In genomic region chr7:10973942-10974716, GRCh38 we compare ENCODE assay signal across 8 cellular contexts. TPM values are rescaled to one million over a fixed set of nuclear protein-coding genes. Genes with fewer than 3 reads are reported as not detected.
DNase-seq lines count a peak whose midpoint lies in the region; ATAC-seq and TF ChIP-seq lines count a peak whose summit lies in the region.

No MANE protein-coding gene starts in this region.

- TF ChIP-seq EP300 in suprapubic skin (IDR thresholded peaks at IDR 0.05): no peak

- CTCF ChIA-PET in HEK293 (lab: Yijun Ruan, JAX): no interaction called here

- H3K27me3 ChIP-seq in suprapubic skin: no peaks in the 10 kb centered on the region

- intact Hi-C loops in mucosa of descending colon (cut with DNase I, micrococcal nuclease): loop anchor here in 1 of 2 donors (5.0 kb wide), 1 partner anchor 37 kb away; no protein-coding TSS in a partner anchor

- H3K4me1 ChIP-seq in HEK293 (ENCODE audit: control insufficient read depth, insufficient read depth, low read length): no peaks in the 10 kb centered on the region
- H3K4me1 ChIP-seq in mucosa of descending colon (ENCODE audit: low read depth): peaks cover 7% of the 10 kb centered on the region
- peaks cover 10% of the 10 kb centered on the region for H3K4me1 ChIP-seq in suprapubic skin

- POLR2A ChIA-PET in HEK293 (lab: Yijun Ruan, JAX): interaction anchor here (0.7 to 1.3 kb wide), 3 partner anchors 11 to 47 kb away, joined by 3 to 8 read pairs (median 3); a partner anchor contains a TSS

- DNase-seq in SIG-M5 treated with dmso at 0.1 percent for 504 hours (lab: John Stamatoyannopoulos, UW; ENCODE audit: unreplicated experiment) (peak; percentile 24), SIG-M5 (lab: John Stamatoyannopoulos, UW) (no peak), LoVo (ENCODE audit: low spot score) (peak; percentile 38), epithelial cell of prostate (ENCODE audit: low read depth, low spot score) (no peak), mucosa of descending colon (peak; percentile 41 to 67 (median 50)), suprapubic skin (ENCODE audit: low spot score in 2 of 2) (peak in 1 of 2 donors; percentile 73)
- peak; percentile 9 to 12 for DNase-seq in activated CD4-positive, alpha-beta T cell treated with anti-CD3 and anti-CD28 coated beads, Interleukin-2, amount 50 U/mL, for 4 hours

- peak overlapping the region; percentile 47; the same call in 1 of the 2 replicates for H3K27ac ChIP-seq in HEK293 (ENCODE audit: extremely low read depth, low read depth, low read length)
- peak overlapping the region; percentile 70 for H3K27ac ChIP-seq in epithelial cell of prostate
- H3K27ac ChIP-seq in suprapubic skin: peak overlapping the region; percentile 84

- H3K4me3 ChIP-seq in HEK293 (ENCODE audit: low read depth, low read length) (peak overlapping the region; percentile 78), mucosa of descending colon (peak overlapping the region; percentile 50), suprapubic skin (peak overlapping the region; percentile 96)

- ATAC-seq in mucosa of descending colon: peak; percentile 38

- TF ChIP-seq CTCF in HEK293 (tag by site-specific recombination; IDR thresholded peaks at IDR 0.05) (no peak), mucosa of descending colon (IDR thresholded peaks at IDR 0.05) (no peak), suprapubic skin (IDR thresholded peaks at IDR 0.05) (no peak)

- TF ChIP-seq POLR2A in suprapubic skin (IDR thresholded peaks at IDR 0.05): no peak

- H3K36me3 ChIP-seq in HEK293 (ENCODE audit: control insufficient read depth in 2 of 2, insufficient read depth in 1 of 2, low read length in 2 of 2): peaks cover 0 to 6% of the 10 kb centered on the region in 2 experiments; a peak in 1 of 3 replicates
- no peaks in the 10 kb centered on the region for H3K36me3 ChIP-seq in mucosa of descending colon (ENCODE audit: low read depth)
- no peaks in the 10 kb centered on the region for H3K36me3 ChIP-seq in suprapubic skin

- no peaks in the 10 kb centered on the region for H3K9me3 ChIP-seq in HEK293 (ENCODE audit: control insufficient read depth, insufficient read depth, low read depth, low read length)
- H3K9me3 ChIP-seq in mucosa of descending colon: no peaks in the 10 kb centered on the region
- no peaks in the 10 kb centered on the region for H3K9me3 ChIP-seq in suprapubic skin

- under 1% methylated on average over 37 of the region's 45 CpGs for WGBS in suprapubic skin

TF ChIP-seq in HEK293, 187 proteins besides CTCF, POLR2A, EP300 and RAD21 (continues in another document):
- TF ChIP-seq SP2 (tag by site-specific recombination; IDR thresholded peaks at IDR 0.05) (no peak), ZNF398 (tag by site-specific recombination; IDR thresholded peaks at IDR 0.05) (no peak), MEIS1 (CRISPR knock-in tag; IDR thresholded peaks at IDR 0.05; ENCODE audit: borderline replicate concordance) (no peak), ZBTB26 (tag by site-specific recombination; optimal IDR thresholded peaks at IDR 0.05) (peak; percentile 36), ZNF76 (tag by site-specific recombination; IDR thresholded peaks at IDR 0.05; ENCODE audit: borderline replicate concordance, low read depth) (0 out of 2 replicates have a peak, but pooled peaks have one; percentile 4), KLF10 (tag by site-specific recombination; IDR thresholded peaks at IDR 0.05) (no peak), ZBTB8A (tag by site-specific recombination; IDR thresholded peaks at IDR 0.05) (no peak), ZNF140 (tag by site-specific recombination; IDR thresholded peaks at IDR 0.05) (no peak), ZNF837 (tag by site-specific recombination; IDR thresholded peaks at IDR 0.05) (no peak), ZNF621 (tag by site-specific recombination; IDR thresholded peaks at IDR 0.05) (no peak), OSR2 (tag by site-specific recombination; IDR thresholded peaks at IDR 0.05) (no peak), REST (tag by site-specific recombination; IDR thresholded peaks at IDR 0.05) (peak; percentile 94), ZNF501 (tag by site-specific recombination; IDR thresholded peaks at IDR 0.05) (0 out of 2 replicates have a peak, but pooled peaks have one; percentile 19)

RNA-seq across cellular contexts. Expression of gene PHF14, which starts 0.5 kb away (rescaled TPM):
- total RNA-seq in mucosa of descending colon: 10 to 100 TPM; 30.8 to 31.9 (median 31.7) TPM
- total RNA-seq in suprapubic skin: 10 to 100 TPM; 23.9 to 72.7 (median 27.5) TPM

Comparison
In these comparisons a context has a peak if more than half of its experiments do, and no peak if none do; other contexts are left out.
1. DNase-seq: peak in SIG-M5 treated with dmso at 0.1 percent for 504 hours (single experiment), LoVo (single experiment), activated CD4-positive, alpha-beta T cell treated with anti-CD3 and anti-CD28 coated beads, Interleukin-2, amount 50 U/mL, for 4 hours (2 of 2) and mucosa of descending colon (3 of 3); none in SIG-M5 (single experiment) and epithelial cell of prostate (single experiment).
2. Peak in every context shown above with its lines, with median percentiles within 50 percentile points of each other: H3K27ac ChIP-seq and H3K4me3 ChIP-seq.